Comparison of ENCODE assay signal across 29 cellular contexts in genomic region chr9:125204477-125204876, GRCh38.
"Had no signal": no experiment of that assay in that cellular context is flagged by ENCODE, and none has a peak within 500 bp of the region (broad histone marks: within the 10 kb centered on the region; RNA-seq: fewer than 3 reads in every experiment).

No MANE protein-coding gene starts in this region.

- H3K27ac Mint-ChIP-seq: activated B cell treated with CpG ODN at 0.5 μM for 24 hours; activated CD4-positive, alpha-beta memory T cell treated with anti-CD3 and anti-CD28 coated beads for 36 hours; activated CD4-positive, alpha-beta T cell treated with anti-CD3 and anti-CD28 coated beads, Interleukin-2, amount 10 ng/mL, durations not matched to agents 7 days and 5 days; T-helper 1 cell treated with Interleukin-12 subunit alpha and Interleukin-12 subunit beta and Interleukin-4 antibody, amounts not matched to agents 30 μg/mL and 1 μg/mL, for 36 hours had no signal

- H3K27ac ChIP-seq: brain microvascular endothelial cell, cardiac muscle cell, KMS-11, Peyer's patch, SJSA1 had no signal

- DNase-seq: activated B cell treated with CpG ODN at 0.5 μM for 24 hours; activated CD4-positive, alpha-beta memory T cell treated with anti-CD3 and anti-CD28 coated beads for 36 hours; activated CD4-positive, alpha-beta T cell treated with anti-CD3 and anti-CD28 coated beads for 1 hour; activated CD4-positive, alpha-beta T cell treated with anti-CD3 and anti-CD28 coated beads, Interleukin-2, amount 10 ng/mL, durations not matched to agents 7 days and 5 days; activated CD8-positive, alpha-beta memory T cell treated with anti-CD3 and anti-CD28 coated beads for 24 hours; activated effector memory CD4-positive, alpha-beta T cell treated with Interleukin-2 at 50 U/mL for 16 hours; activated naive CD4-positive, alpha-beta T cell; activated T-cell treated with anti-CD3 and anti-CD28 coated beads, Interleukin-2, amount 50 U/mL, for 48 hours; amygdala; brain microvascular endothelial cell; cerebellar nuclear complex; NCI-H1092; NCI-H1417; NCI-H1930; NCI-H2171; NCI-H2227 treated with DMSO at 0.1 percent for 48 hours; NCI-H510A; Peyer's patch; SHP77; SW 1271; T1000 had no signal

- FAIRE-seq: astrocyte, TTC549 had no signal

- H3K27me3 Mint-ChIP-seq: activated B cell treated with CpG ODN at 0.5 μM for 24 hours; activated CD4-positive, alpha-beta memory T cell treated with anti-CD3 and anti-CD28 coated beads for 36 hours; activated CD4-positive, alpha-beta T cell treated with anti-CD3 and anti-CD28 coated beads, Interleukin-2, amount 10 ng/mL, durations not matched to agents 7 days and 5 days; activated naive CD8-positive, alpha-beta T cell had no signal

- H3K9me3 Mint-ChIP-seq: activated B cell treated with CpG ODN at 0.5 μM for 24 hours; activated CD4-positive, alpha-beta memory T cell treated with anti-CD3 and anti-CD28 coated beads for 36 hours; activated CD4-positive, alpha-beta T cell treated with anti-CD3 and anti-CD28 coated beads, Interleukin-2, amount 10 ng/mL, durations not matched to agents 7 days and 5 days; T-helper 1 cell treated with Interleukin-12 subunit alpha and Interleukin-12 subunit beta and Interleukin-4 antibody, amounts not matched to agents 30 μg/mL and 1 μg/mL, for 36 hours had no signal

- ATAC-seq: SK-N-SH treated with all-trans-retinoic acid at 6 μM for 48 hours had no signal

- H3K4me3 Mint-ChIP-seq: activated B cell treated with CpG ODN at 0.5 μM for 24 hours; activated CD4-positive, alpha-beta memory T cell treated with anti-CD3 and anti-CD28 coated beads for 36 hours; activated CD4-positive, alpha-beta T cell treated with anti-CD3 and anti-CD28 coated beads, Interleukin-2, amount 10 ng/mL, durations not matched to agents 7 days and 5 days; activated naive CD8-positive, alpha-beta T cell; T-helper 1 cell treated with Interleukin-12 subunit alpha and Interleukin-12 subunit beta and Interleukin-4 antibody, amounts not matched to agents 30 μg/mL and 1 μg/mL, for 36 hours had no signal
